ENCODE assay signal across 21 cellular contexts in genomic region chr1:47596328-47596727, GRCh38.
"Had no signal": no experiment of that assay in that cellular context is flagged by ENCODE, and none has a peak within 500 bp of the region (broad histone marks: within the 10 kb centered on the region; RNA-seq: fewer than 3 reads in every experiment).

No MANE protein-coding gene starts in this region.

- H3K4me1 Mint-ChIP-seq: memory B cell had no signal

- ATAC-seq: effector memory CD8-positive, alpha-beta T cell; gastrocnemius medialis; heart right ventricle; left colon; left lobe of liver had no signal

- H3K36me3 Mint-ChIP-seq: memory B cell had no signal

- H3K27ac Mint-ChIP-seq: dendritic cell treated with granulocyte-macrophage colony-stimulating factor and Interleukin-4, amounts not matched to agents 40 ng/mL and 50 ng/mL, for 4 days; effector memory CD8-positive, alpha-beta T cell; memory B cell had no signal

- DNase-seq: colonic mucosa; cortex of kidney; effector CD8-positive, alpha-beta T cell; effector memory CD8-positive, alpha-beta T cell; esophagus squamous epithelium; foreskin fibroblast; foreskin melanocyte; gastrocnemius medialis; glutamatergic neuron; heart right ventricle; hippocampal formation; kidney; kidney glomerular epithelial cell; left colon; left ventricle myocardium inferior; mammary epithelial cell; mesendoderm; midbrain had no signal

- H3K4me3 Mint-ChIP-seq: dendritic cell treated with granulocyte-macrophage colony-stimulating factor and Interleukin-4, amounts not matched to agents 40 ng/mL and 50 ng/mL, for 4 days; effector memory CD8-positive, alpha-beta T cell; memory B cell had no signal
